27 cellular contexts compared by ENCODE assay signal in the genomic region with DNA sequence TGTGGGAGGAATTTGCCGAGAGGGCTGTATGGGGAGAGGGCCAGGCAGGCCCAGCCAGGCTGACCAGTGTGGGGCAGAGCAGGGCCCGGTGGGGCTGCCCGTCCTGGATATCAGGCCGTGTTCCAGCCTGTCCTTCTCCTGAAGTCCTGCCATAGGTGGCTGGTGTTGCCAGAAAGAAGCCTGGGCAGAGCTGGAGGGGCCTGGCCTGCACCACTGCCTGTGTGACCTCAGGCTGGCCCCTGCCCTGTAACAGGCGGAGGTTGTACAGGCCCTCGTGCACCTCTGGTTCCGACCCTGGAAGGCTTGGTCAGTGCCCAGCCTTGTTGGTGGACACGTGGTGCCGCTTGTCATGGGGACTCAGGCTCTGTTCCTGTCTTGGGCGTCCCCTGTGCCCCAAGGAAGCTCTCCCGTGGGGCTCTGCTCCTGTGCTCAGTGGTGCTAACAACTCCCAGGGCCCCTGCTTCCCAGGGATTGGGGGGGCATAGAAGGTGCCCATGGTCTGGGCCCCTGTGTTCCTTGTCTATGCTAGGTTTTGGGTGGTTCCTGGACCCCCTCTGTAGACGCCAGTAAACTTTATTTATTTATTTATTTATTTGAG. TPM values are rescaled to one million over a fixed set of nuclear protein-coding genes. Genes with fewer than 3 reads are reported as not detected.
DNase-seq lines count a peak whose midpoint lies in the region; ATAC-seq and TF ChIP-seq lines count a peak whose summit lies in the region.
"Had no signal": no experiment of that assay in that cellular context is flagged by ENCODE, and none has a peak within 500 bp of the region (broad histone marks: within the 10 kb centered on the region; RNA-seq: fewer than 3 reads in every experiment).

No MANE protein-coding gene starts in this region.

- no peak overlapping the region for H3K4me3 ChIP-seq in right atrium auricular region
- no peak overlapping the region for H3K4me3 ChIP-seq in trophoblast cell (ENCODE audit: low read depth, low read length)
- H3K4me3 ChIP-seq: gastrocnemius medialis, MG63, thoracic aorta had no signal

- no peaks in the 10 kb centered on the region for H3K27me3 Mint-ChIP-seq in CD4-positive, alpha-beta T cell

- ATAC-seq in left ventricle myocardium superior: no peak
- no peak for ATAC-seq in left colon
- ATAC-seq in CD4-positive, alpha-beta T cell (ENCODE audit: poor library complexity): no peak
- ATAC-seq: gastrocnemius medialis; Panc1; stimulated activated naive CD8-positive, alpha-beta T cell treated with anti-CD3 and anti-CD28 coated beads, Interleukin-15, Interleukin-2, amounts not matched to agents 100 U/mL and 50 U/mL, for 24 hours had no signal

- no peak overlapping the region for H2BK120ac ChIP-seq in trophoblast cell (ENCODE audit: insufficient read depth, low read length, poor library complexity)

- H2BK5ac ChIP-seq in trophoblast cell (ENCODE audit: low read depth, low read length, poor library complexity): peak overlapping the region; percentile 10

- POLR2A ChIA-PET in CD4-positive, alpha-beta T cell (lab: Charles Lee): interaction anchor here (1.0 kb wide), 1 partner anchor 12 kb away, joined by 4 read pairs; no protein-coding TSS in a partner anchor

- intact Hi-C loops in left ventricle myocardium superior (cut with micrococcal nuclease) (no loop called here), left colon (cut with DNase I, micrococcal nuclease) (no loop called here)
- intact Hi-C loops in CD4-positive, alpha-beta T cell (cut with DNase I, micrococcal nuclease): no loop called here

- no peak overlapping the region for H3K14ac ChIP-seq in trophoblast cell (ENCODE audit: low read length)

- WGBS in trophoblast cell (ENCODE audit: extremely low coverage, insufficient coverage, insufficient read length): no CpG with 5 or more reads among the region's 12 CpGs

- no peak overlapping the region for H3K9ac ChIP-seq in trophoblast cell (ENCODE audit: low read length)

- no peaks in the 10 kb centered on the region for H3K9me3 Mint-ChIP-seq in CD4-positive, alpha-beta T cell
- H3K9me3 Mint-ChIP-seq: activated T-helper 1 cell treated with anti-CD3 and anti-CD28 coated beads, Interleukin-12 subunit alpha, Interleukin-12 subunit beta, Interleukin-2, Interleukin-4 antibody, amounts not matched to agents 30 ng/mL and 10 ng/mL and 1 ng/mL, durations not matched to agents 14 hours and 24 hours and 36 hours; nephron progenitor cell had no signal

- peaks cover 78% of the 10 kb centered on the region for H3K36me3 Mint-ChIP-seq in CD4-positive, alpha-beta T cell (ENCODE audit: low read depth)

- H3K36me3 ChIP-seq in right atrium auricular region (no peaks in the 10 kb centered on the region), trophoblast cell (ENCODE audit: control insufficient read depth in 1 of 2, insufficient read depth in 2 of 2, low read length in 2 of 2) (no peaks in the 10 kb centered on the region)
- H3K36me3 ChIP-seq: gastrocnemius medialis, MG63, thoracic aorta had no signal

- no peak overlapping the region for H3K27ac Mint-ChIP-seq in CD4-positive, alpha-beta T cell
- H3K27ac Mint-ChIP-seq: activated T-helper 1 cell treated with anti-CD3 and anti-CD28 coated beads, Interleukin-12 subunit alpha, Interleukin-12 subunit beta, Interleukin-2, Interleukin-4 antibody, amounts not matched to agents 30 ng/mL and 10 ng/mL and 1 ng/mL, durations not matched to agents 14 hours and 24 hours and 36 hours; nephron progenitor cell had no signal

- no peak overlapping the region for H3K4me3 Mint-ChIP-seq in CD4-positive, alpha-beta T cell
- H3K4me3 Mint-ChIP-seq: activated T-helper 1 cell treated with anti-CD3 and anti-CD28 coated beads, Interleukin-12 subunit alpha, Interleukin-12 subunit beta, Interleukin-2, Interleukin-4 antibody, amounts not matched to agents 30 ng/mL and 10 ng/mL and 1 ng/mL, durations not matched to agents 14 hours and 24 hours and 36 hours; nephron progenitor cell had no signal

- H2AFZ ChIP-seq in trophoblast cell (ENCODE audit: insufficient read depth, low read length, poor library complexity): no peak overlapping the region

- peaks cover 13% of the 10 kb centered on the region for H3K79me1 ChIP-seq in trophoblast cell (ENCODE audit: low read length)

- H3K4me2 ChIP-seq in trophoblast cell (ENCODE audit: low read length): no peak overlapping the region

- H4K91ac ChIP-seq in trophoblast cell (ENCODE audit: low read depth, low read length): peak overlapping the region; percentile 36

- no peak for TF ChIP-seq CTCF in right atrium auricular region (IDR thresholded peaks at IDR 0.05)
- TF ChIP-seq CTCF in CD4-positive, alpha-beta T cell (IDR thresholded peaks at IDR 0.05): no peak

- H3K4ac ChIP-seq in trophoblast cell (ENCODE audit: low read depth, low read length): no peak overlapping the region

- H3K27ac ChIP-seq in right atrium auricular region (no peak overlapping the region), trophoblast cell (ENCODE audit: low read depth, low read length) (no peak overlapping the region)
- H3K27ac ChIP-seq in CD4-positive, alpha-beta T cell (ENCODE audit: low read depth, low read length): no peak overlapping the region
- H3K27ac ChIP-seq: C4-2B, gastrocnemius medialis, thoracic aorta had no signal

- peaks cover 4% of the 10 kb centered on the region for H3K79me2 ChIP-seq in trophoblast cell (ENCODE audit: control insufficient read depth, insufficient read depth, low read length, poor library complexity)

- no peak overlapping the region for H3K18ac ChIP-seq in trophoblast cell (ENCODE audit: low read length)

- no peaks in the 10 kb centered on the region for H3K27me3 ChIP-seq in right atrium auricular region
- H3K27me3 ChIP-seq in trophoblast cell (ENCODE audit: insufficient read depth, low read length): no peaks in the 10 kb centered on the region
- no peaks in the 10 kb centered on the region for H3K27me3 ChIP-seq in CD4-positive, alpha-beta T cell (ENCODE audit: control insufficient read depth, insufficient read depth, low read length)
- H3K27me3 ChIP-seq: gastrocnemius medialis, MG63 had no signal

- H3K4me1 Mint-ChIP-seq in CD4-positive, alpha-beta T cell (ENCODE audit: low read depth): peaks cover 4% of the 10 kb centered on the region

- peak overlapping the region; percentile 26 for H4K8ac ChIP-seq in trophoblast cell (ENCODE audit: low read depth, low read length)

- H3K9me3 ChIP-seq in right atrium auricular region: no peaks in the 10 kb centered on the region
- peaks cover 2% of the 10 kb centered on the region for H3K9me3 ChIP-seq in trophoblast cell (ENCODE audit: insufficient read depth, low read depth, low read length)
- no peaks in the 10 kb centered on the region for H3K9me3 ChIP-seq in CD4-positive, alpha-beta T cell (ENCODE audit: control insufficient read depth, low read length)
- H3K9me3 ChIP-seq: gastrocnemius medialis, MG63, thoracic aorta had no signal

- peak overlapping the region; percentile 74 for H2BK12ac ChIP-seq in trophoblast cell (ENCODE audit: low read length)

- H4K12ac ChIP-seq in trophoblast cell (ENCODE audit: low read depth, low read length): peak overlapping the region; percentile 67

- H3K23ac ChIP-seq in trophoblast cell (ENCODE audit: low read length): no peak overlapping the region

- peak overlapping the region; percentile 52 for H2AK5ac ChIP-seq in trophoblast cell (ENCODE audit: low read length)

- CTCF ChIA-PET in CD4-positive, alpha-beta T cell (lab: Charles Lee): interaction anchor here (0.6 kb wide), 1 partner anchor 13 kb away, joined by 4 read pairs; no protein-coding TSS in a partner anchor

- DNase-seq in left ventricle myocardium superior (peak; percentile 15), right atrium auricular region (ENCODE audit: low spot score) (no peak), left colon (peak; percentile 5 to 20), trophoblast cell (no peak), Kasumi-1 (lab: John Stamatoyannopoulos, UW) (no peak), HK-2 (ENCODE audit: unreplicated experiment) (no peak), NCI-H2196 (lab: John Stamatoyannopoulos, UW; ENCODE audit: unreplicated experiment) (no peak)
- no peak for DNase-seq in CD4-positive, alpha-beta T cell
- DNase-seq: activated CD4-positive, alpha-beta T cell treated with anti-CD3 and anti-CD28 coated beads, Interleukin-2, amount 50 U/mL, for 48 hours; activated CD4-positive, CD25-positive, alpha-beta regulatory T cell; central memory CD4-positive, alpha-beta T cell; DMS79 treated with DMSO at 0.1 percent for 48 hours; GF-D8; hippocampal formation; KBM-7; MG63; NCI-H1105 treated with DMSO at 0.1 percent for 48 hours; NCI-H2029; NCI-H226; NCI-H69; nephron progenitor cell; stimulated activated naive CD8-positive, alpha-beta T cell treated with anti-CD3 and anti-CD28 coated beads, Interleukin-15, Interleukin-2, amounts not matched to agents 100 U/mL and 50 U/mL, for 24 hours had no signal

- peaks cover 0 to 3% of the 10 kb centered on the region in 2 donors for H3K4me1 ChIP-seq in right atrium auricular region
- H3K4me1 ChIP-seq in trophoblast cell (ENCODE audit: control insufficient read depth in 1 of 2, insufficient read depth in 2 of 2, low read length in 2 of 2): peaks cover 19 to 23% of the 10 kb centered on the region in 2 experiments
- H3K4me1 ChIP-seq: gastrocnemius medialis had no signal

RNA-seq across cellular contexts. Expression of a gene that starts 33.3 kb away (rescaled TPM):
- total RNA-seq in left ventricle myocardium superior: 8.3 TPM
- 10 to 100 TPM in 1 of 2 donors, 1 to 10 TPM in 1; 8.5 to 17.1 TPM for total RNA-seq in right atrium auricular region
- total RNA-seq in left colon: 10 to 100 TPM; 14.2 to 20.8 TPM
- 5.7 and 6.0 TPM in 2 replicates for polyA plus RNA-seq in trophoblast cell (2013)
- total RNA-seq in CD4-positive, alpha-beta T cell: 100 to 1,000 TPM; 136 to 147 TPM

Comparison
In these comparisons a context has a peak if more than half of its experiments do, and no peak if none do; other contexts are left out.
1. DNase-seq: peak in left ventricle myocardium superior (single experiment) and left colon (2 of 2); none in right atrium auricular region (single experiment), trophoblast cell (0 of 2), Kasumi-1 (0 of 2), HK-2 (single experiment), CD4-positive, alpha-beta T cell (0 of 10) and NCI-H2196 (single experiment).
2. RNA of a gene that starts 33.3 kb away (total RNA-seq): 136 to 147 TPM in CD4-positive, alpha-beta T cell; 14.2 to 20.8 TPM in left colon, 8.5 to 17.1 TPM in right atrium auricular region and 8.3 TPM in left ventricle myocardium superior (single experiment); every median in the first group is over 4 times any median in the second.